ENCODE assay signal across 1 cellular context in the genomic region with DNA sequence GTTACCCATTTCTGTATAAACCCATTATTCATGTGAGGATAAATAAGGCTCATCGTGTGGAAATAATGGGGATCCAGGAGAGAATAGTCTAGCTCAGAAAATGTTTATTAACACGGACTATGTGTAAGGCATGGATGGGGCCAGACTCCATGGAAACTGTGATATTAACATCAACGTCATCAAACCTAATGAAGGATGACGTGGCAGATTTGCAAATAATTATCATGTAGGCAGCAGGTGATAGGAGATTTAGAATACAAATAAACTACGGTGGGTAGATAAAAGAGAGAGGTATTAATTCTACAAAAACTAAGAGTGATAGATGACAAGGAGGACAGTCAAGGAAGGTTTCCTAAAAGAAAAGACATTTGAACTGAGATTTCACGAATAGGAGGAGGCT.
TF ChIP-seq lines count a peak whose summit lies in the region.

No MANE protein-coding gene starts in this region.

TF ChIP-seq in A549, 52 proteins besides CTCF, POLR2A, EP300 and RAD21 (continued from another document):
- TF ChIP-seq, protein P1, sequence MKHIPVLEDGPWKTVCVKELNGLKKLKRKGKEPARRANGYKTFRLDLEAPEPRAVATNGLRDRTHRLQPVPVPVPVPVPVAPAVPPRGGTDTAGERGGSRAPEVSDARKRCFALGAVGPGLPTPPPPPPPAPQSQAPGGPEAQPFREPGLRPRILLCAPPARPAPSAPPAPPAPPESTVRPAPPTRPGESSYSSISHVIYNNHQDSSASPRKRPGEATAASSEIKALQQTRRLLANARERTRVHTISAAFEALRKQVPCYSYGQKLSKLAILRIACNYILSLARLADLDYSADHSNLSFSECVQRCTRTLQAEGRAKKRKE (CRISPR knock-in tag; IDR thresholded peaks at IDR 0.05; ENCODE audit: low read depth): no peak
- no peak for TF ChIP-seq RNF2 (IDR thresholded peaks at IDR 0.05; ENCODE audit: borderline replicate concordance, low read depth)
- TF ChIP-seq MAFK (IDR thresholded peaks at IDR 0.05; ENCODE audit: partially characterized antibody): peak; percentile 48
- TF ChIP-seq NFE2L2 (conservative IDR thresholded peaks at IDR 0.05; ENCODE audit: low read length): peak; percentile 46; the same call in 1 of the 2 replicates
- no peak for TF ChIP-seq ELK1 (IDR thresholded peaks at IDR 0.05; ENCODE audit: low read depth, low read length)
- TF ChIP-seq FOXS1 (CRISPR knock-in tag; IDR thresholded peaks at IDR 0.05): no peak
- TF ChIP-seq CHD2 (IDR thresholded peaks at IDR 0.05; ENCODE audit: low read length, partially characterized antibody): no peak
- TF ChIP-seq ESRRA (IDR thresholded peaks at IDR 0.05; ENCODE audit: borderline replicate concordance, low read length): no peak
- no peak for TF ChIP-seq USF2 (IDR thresholded peaks at IDR 0.05)
